In genomic region chr2:152097291-152098032, GRCh38 we compare ENCODE assay signal across 9 cellular contexts. TPM values are rescaled to one million over a fixed set of nuclear protein-coding genes. Genes with fewer than 3 reads are reported as not detected.
A peak's percentile ranks its signal among the peaks of the same experiment; 100 is the strongest.
DNase-seq lines count a peak whose midpoint lies in the region; ATAC-seq, FAIRE-seq and TF ChIP-seq lines count a peak whose summit lies in the region.
"Had no signal": no experiment of that assay in that cellular context is flagged by ENCODE, and none has a peak within 500 bp of the region (broad histone marks: within the 10 kb centered on the region; RNA-seq: fewer than 3 reads in every experiment).

No MANE protein-coding gene starts in this region.

- no peaks in the 10 kb centered on the region for H3K36me3 Mint-ChIP-seq in T-cell

- no peak for TF ChIP-seq POLR2A in A549 (IDR thresholded peaks at IDR 0.05; ENCODE audit: low read length)

- no peaks in the 10 kb centered on the region for H4K20me1 ChIP-seq in osteoblast (ENCODE audit: insufficient read depth, low read length)

- TF ChIP-seq RAD21 in A549 (conservative IDR thresholded peaks at IDR 0.05 in 1 of 2, IDR thresholded peaks at IDR 0.05 in 1 of 2), result no peak

- H3K4me1 ChIP-seq in A549 (peaks cover 8% of the 10 kb centered on the region; the same call in 1 of the 3 replicates), osteoblast (ENCODE audit: insufficient read depth, low read length) (no peaks in the 10 kb centered on the region)

- TF ChIP-seq EP300 in A549 (IDR thresholded peaks at IDR 0.05), result no peak

- DNase-seq in A549 (ENCODE audit: low read depth in 1 of 2, low spot score in 1 of 2), result peak in 1 of 2 experiments; percentile 6
- DNase-seq in T-cell, result no peak
- peak; percentile 13 for DNase-seq in fibroblast of pulmonary artery (ENCODE audit: low read depth)
- peak; percentile 57 for DNase-seq in osteoblast (ENCODE audit: insufficient read length, low spot score, missing footprints)
- DNase-seq in COLO829 (ENCODE audit: low spot score), result no peak
- no peak for DNase-seq in NCI-H2227 (lab: John Stamatoyannopoulos, UW; ENCODE audit: unreplicated experiment)

- 18% methylated on average over 22 of the region's 22 CpGs for WGBS in A549 (ENCODE audit: missing lambda C conversion rate)

- no peaks in the 10 kb centered on the region for H3K9me3 Mint-ChIP-seq in T-cell

- peaks cover 39 to 48% of the 10 kb centered on the region in 2 donors for H3K27me3 Mint-ChIP-seq in T-cell

- POLR2A ChIA-PET in A549 (lab: Yijun Ruan, JAX), result no interaction called here
- POLR2A ChIA-PET in T-cell (lab: Charles Lee), result no interaction called here

- H3K27ac ChIP-seq in A549 (no peak overlapping the region), osteoblast (ENCODE audit: low read depth, low read length) (no peak overlapping the region)

- ATAC-seq in A549 (peak; percentile 31 to 35), GM18517 (IDR thresholded peaks at IDR 0.05; ENCODE audit: unreplicated experiment) (peak; percentile 31), T-cell (replicated peaks in 1 of 4) (no peak), GM21619 (IDR thresholded peaks at IDR 0.05; ENCODE audit: unreplicated experiment) (no peak)

- H3K27ac Mint-ChIP-seq in T-cell, result no peak overlapping the region

- H3K4me3 ChIP-seq in A549, result peak overlapping the region; percentile 78
- H3K4me3 ChIP-seq in fibroblast of pulmonary artery (replicated peaks; ENCODE audit: low read depth, low read length), result peak overlapping the region; percentile 50
- peak overlapping the region; percentile 63 for H3K4me3 ChIP-seq in osteoblast (ENCODE audit: insufficient read depth, low read length)

- H2AFZ ChIP-seq in osteoblast (ENCODE audit: low read length), result peak overlapping the region; percentile 54

- CTCF ChIA-PET in A549 (lab: Yijun Ruan, JAX), result no interaction called here
- CTCF ChIA-PET in T-cell (lab: Charles Lee), result no interaction called here

- H3K9me3 ChIP-seq in A549 (no peaks in the 10 kb centered on the region), osteoblast (ENCODE audit: low read depth, low read length) (no peaks in the 10 kb centered on the region)

- H3K4me2 ChIP-seq in A549, result peak overlapping the region; percentile 98
- H3K4me2 ChIP-seq in osteoblast (ENCODE audit: insufficient read depth, low read length), result peak overlapping the region; percentile 73

- no peak for TF ChIP-seq CTCF in A549 (IDR thresholded peaks at IDR 0.05)
- no peak for TF ChIP-seq CTCF in fibroblast of pulmonary artery (IDR thresholded peaks at IDR 0.05; ENCODE audit: low read length, missing control alignments)
- TF ChIP-seq CTCF in osteoblast (IDR thresholded peaks at IDR 0.05; ENCODE audit: extremely low read depth, low read depth, low read length), result no peak

- FAIRE-seq in A549 (lab: Jason Lieb, UNC), result no peak
- FAIRE-seq: colon had no signal

- H3K4me1 Mint-ChIP-seq in T-cell, result peaks cover 18 to 20% (median 19%) of the 10 kb centered on the region in 3 donors

- peaks cover 85% of the 10 kb centered on the region for H3K27me3 ChIP-seq in osteoblast (ENCODE audit: insufficient read depth, low read length)

- peak overlapping the region; percentile 70 to 89 (median 75) for H3K4me3 Mint-ChIP-seq in T-cell

- no peaks in the 10 kb centered on the region for H3K36me3 ChIP-seq in osteoblast (ENCODE audit: insufficient read depth, low read length)

- H3K79me2 ChIP-seq in osteoblast (ENCODE audit: insufficient read depth, low read length), result no peaks in the 10 kb centered on the region

TF ChIP-seq in A549, 52 proteins besides CTCF, POLR2A, EP300 and RAD21:
- TF ChIP-seq FOSL2 (IDR thresholded peaks at IDR 0.05), result no peak
- TF ChIP-seq FOSL2 (CRISPR knock-in tag; IDR thresholded peaks at IDR 0.05), result 0 out of 2 replicates have a peak, but pooled peaks have one; percentile 18
- no peak for TF ChIP-seq NPAS2 (CRISPR knock-in tag; IDR thresholded peaks at IDR 0.05; ENCODE audit: borderline replicate concordance)

RNA-seq across cellular contexts. Expression of gene CACNB4, which starts 1.4 kb away (rescaled TPM):
- polyA plus RNA-seq in A549 (2011; rRNA removed), result 0.53 and 0.78 TPM in 2 replicates
- 0.11 and 0.13 TPM in 2 replicates for polyA plus RNA-seq in A549 (2012; cell fraction: cytosol; rRNA removed)
- 0.23 and 0.53 TPM in 2 replicates for polyA plus RNA-seq in A549 (2012; cell fraction: nucleus; rRNA removed)
- polyA plus RNA-seq in A549 (2017; fragmentation: RNase III; extraction: RNeasy Plus Mini Kit Qiagen cat#74134 plus additional on column Dnase treatment), result 0.25 to 0.29 TPM (median 0.26 TPM) in 3 replicates
- 0.78 and 1.3 TPM in 2 replicates for polyA minus RNA-seq in A549 (2011; rRNA and poly(A)+ RNA removed)
- 1 to 10 TPM in 1 of 5 donors, under 1 TPM in 4; 0.16 to 1.2 (median 0.47) TPM for total RNA-seq in T-cell
- 2.4 and 4.3 TPM in 2 replicates for total RNA-seq in osteoblast

Comparison
In these comparisons a context has a peak if more than half of its experiments do, and no peak if none do; other contexts are left out.
1. ATAC-seq: peak in A549 (2 of 2) and GM18517 (single experiment); none in T-cell (0 of 4) and GM21619 (single experiment).
2. DNase-seq: peak in fibroblast of pulmonary artery (single experiment) and osteoblast (single experiment); none in T-cell (0 of 34), COLO829 (single experiment) and NCI-H2227 (single experiment).
3. Peak in every context shown above with its lines, with median percentiles within 50 percentile points of each other: H3K4me3 ChIP-seq.